Comparison of ENCODE assay signal across 23 cellular contexts in genomic region chr15:63072023-63072650, GRCh38. TPM values are rescaled to one million over a fixed set of nuclear protein-coding genes. Genes with fewer than 3 reads are reported as not detected.
A peak's percentile ranks its signal among the peaks of the same experiment; 100 is the strongest.
DNase-seq lines count a peak whose midpoint lies in the region; ATAC-seq, FAIRE-seq and TF ChIP-seq lines count a peak whose summit lies in the region.
"Had no signal": no experiment of that assay in that cellular context is flagged by ENCODE, and none has a peak within 500 bp of the region (broad histone marks: within the 10 kb centered on the region; RNA-seq: fewer than 3 reads in every experiment).

No MANE protein-coding gene starts in this region.

- FAIRE-seq in urothelium cell line (lab: Jason Lieb, UNC): no peak

- H3K9me3 ChIP-seq in cardiac muscle cell (ENCODE audit: low read depth): no peaks in the 10 kb centered on the region
- no peaks in the 10 kb centered on the region for H3K9me3 ChIP-seq in right cardiac atrium (ENCODE audit: control insufficient read depth, low read length)
- H3K9me3 ChIP-seq in prostate gland: no peaks in the 10 kb centered on the region
- H3K9me3 ChIP-seq: BLaER1 treated with 17β-estradiol and CSF1 and Interleukin-3, amounts not matched to agents 10 nM and 100 nM; upper lobe of left lung had no signal

- WGBS in right cardiac atrium: 60% methylated on average over 3 of the region's 3 CpGs
- WGBS in prostate gland: 43% methylated on average over 3 of the region's 3 CpGs

- TF ChIP-seq POLR2A in prostate gland (IDR thresholded peaks at IDR 0.05): no peak

- H3K36me3 ChIP-seq in cardiac muscle cell (peaks cover 12% of the 10 kb centered on the region), prostate gland (peaks cover 0 to 7% of the 10 kb centered on the region in 2 donors)
- H3K36me3 ChIP-seq: WERI-Rb-1 had no signal

- H3K4me1 ChIP-seq in cardiac muscle cell (ENCODE audit: low read depth): peaks cover 14% of the 10 kb centered on the region
- peaks cover 13% of the 10 kb centered on the region for H3K4me1 ChIP-seq in right cardiac atrium (ENCODE audit: control insufficient read depth, insufficient read depth, low read length)
- no peaks in the 10 kb centered on the region for H3K4me1 ChIP-seq in prostate gland (replicated peaks)

- peak overlapping the region; percentile 70 for H3K27ac ChIP-seq in cardiac muscle cell
- no peak overlapping the region for H3K27ac ChIP-seq in right cardiac atrium (ENCODE audit: low read length)
- H3K27ac ChIP-seq in prostate gland: no peak overlapping the region
- H3K27ac ChIP-seq in dorsolateral prefrontal cortex: peak overlapping the region in 2 of 59 donors; percentile 23 to 51
- H3K27ac ChIP-seq: BLaER1 treated with 17β-estradiol and CSF1 and Interleukin-3, amounts not matched to agents 10 nM and 100 nM; WERI-Rb-1 had no signal

- H3K4me3 ChIP-seq in cardiac muscle cell: no peak overlapping the region
- H3K4me3 ChIP-seq in right cardiac atrium (ENCODE audit: low read length): no peak overlapping the region
- no peak overlapping the region for H3K4me3 ChIP-seq in prostate gland
- H3K4me3 ChIP-seq in dorsolateral prefrontal cortex: no peak overlapping the region
- H3K4me3 ChIP-seq: BLaER1 treated with 17β-estradiol and CSF1 and Interleukin-3, amounts not matched to agents 10 nM and 100 nM; upper lobe of left lung had no signal

- ATAC-seq in right cardiac atrium (no peak), SK-N-SH treated with all-trans-retinoic acid at 6 μM for 48 hours (no peak), GM21717 (IDR thresholded peaks at IDR 0.05; ENCODE audit: unreplicated experiment) (no peak)
- ATAC-seq: activated CD8-positive, alpha-beta T cell treated with anti-CD3 and anti-CD28 coated beads, Interleukin-2, amount 10 ng/mL, durations not matched to agents 7 days and 5 days; natural killer cell treated with Interleukin-12 subunit alpha and Interleukin-12 subunit beta and Interleukin-15 and Interleukin-18, amount 100 ng/mL, for 72 hours had no signal

- TF ChIP-seq CTCF in cardiac muscle cell (IDR thresholded peaks at IDR 0.05; ENCODE audit: low read depth, low read length) (no peak), prostate gland (IDR thresholded peaks at IDR 0.05) (no peak), dorsolateral prefrontal cortex (IDR thresholded peaks at IDR 0.05 in 54 of 56, conservative IDR thresholded peaks at IDR 0.05 in 2 of 56; ENCODE audit: low read depth in 1 of 56, partially characterized antibody in 56 of 56) (no peak)

- intact Hi-C loops in right cardiac atrium (cut with DNase I): no loop called here
- intact Hi-C loops in prostate gland (cut with DNase I): no loop called here
- intact Hi-C loops in dorsolateral prefrontal cortex (cut with DNase I): no loop called here

- no peak for DNase-seq in cardiac muscle cell (ENCODE audit: low read depth in 1 of 2, low spot score in 1 of 2)
- no peak for DNase-seq in right cardiac atrium
- DNase-seq in kidney tubule cell (ENCODE audit: low spot score): peak; percentile 47
- DNase-seq in urothelium cell line (ENCODE audit: low spot score): no peak
- no peak for DNase-seq in prostate gland (ENCODE audit: low spot score)
- no peak for DNase-seq in dorsolateral prefrontal cortex
- DNase-seq: activated CD8-positive, alpha-beta T cell treated with anti-CD3 and anti-CD28 coated beads, Interleukin-2, amount 10 ng/mL, durations not matched to agents 7 days and 5 days; activated naive CD4-positive, alpha-beta T cell; activated T-cell treated with anti-CD3 and anti-CD28 coated beads, Interleukin-2, amount 50 U/mL, for 24 hours; amniotic stem cell; central memory CD4-positive, alpha-beta T cell; effector CD8-positive, alpha-beta T cell; glutamatergic neuron; left colon; NCI-H1694; NCI-H226; stimulated activated CD4-positive, alpha-beta T cell treated with anti-CD3 and anti-CD28 coated beads, Interleukin-4, amount 100 ng/mL, for 24 hours; upper lobe of left lung; WERI-Rb-1 had no signal

- H3K27me3 ChIP-seq in cardiac muscle cell (no peaks in the 10 kb centered on the region), right cardiac atrium (ENCODE audit: control insufficient read depth, insufficient read depth) (no peaks in the 10 kb centered on the region), prostate gland (replicated peaks; ENCODE audit: insufficient read depth) (no peaks in the 10 kb centered on the region), dorsolateral prefrontal cortex (no peaks in the 10 kb centered on the region)
- H3K27me3 ChIP-seq: BLaER1 treated with 17β-estradiol and CSF1 and Interleukin-3, amounts not matched to agents 10 nM and 100 nM; upper lobe of left lung had no signal

TF ChIP-seq in SK-N-SH treated with all-trans-retinoic acid at 6 μM for 48 hours, 23 proteins besides CTCF, POLR2A, EP300 and RAD21 (continues in another document):
- no peak for TF ChIP-seq PPARA (CRISPR knock-in tag; IDR thresholded peaks at IDR 0.05; ENCODE audit: borderline replicate concordance)
- no peak for TF ChIP-seq TCF4 (CRISPR knock-in tag; IDR thresholded peaks at IDR 0.05; ENCODE audit: borderline replicate concordance)
- no peak for TF ChIP-seq ESRRG (CRISPR knock-in tag; IDR thresholded peaks at IDR 0.05)
- TF ChIP-seq ZNF70 (CRISPR knock-in tag; IDR thresholded peaks at IDR 0.05): no peak
- no peak for TF ChIP-seq ZFP3 (CRISPR knock-in tag; IDR thresholded peaks at IDR 0.05)
- no peak for TF ChIP-seq ARNTL (CRISPR knock-in tag; IDR thresholded peaks at IDR 0.05; ENCODE audit: borderline replicate concordance, low read depth)
- no peak for TF ChIP-seq TOX (CRISPR knock-in tag; IDR thresholded peaks at IDR 0.05; ENCODE audit: borderline replicate concordance)
- TF ChIP-seq, protein P1, sequence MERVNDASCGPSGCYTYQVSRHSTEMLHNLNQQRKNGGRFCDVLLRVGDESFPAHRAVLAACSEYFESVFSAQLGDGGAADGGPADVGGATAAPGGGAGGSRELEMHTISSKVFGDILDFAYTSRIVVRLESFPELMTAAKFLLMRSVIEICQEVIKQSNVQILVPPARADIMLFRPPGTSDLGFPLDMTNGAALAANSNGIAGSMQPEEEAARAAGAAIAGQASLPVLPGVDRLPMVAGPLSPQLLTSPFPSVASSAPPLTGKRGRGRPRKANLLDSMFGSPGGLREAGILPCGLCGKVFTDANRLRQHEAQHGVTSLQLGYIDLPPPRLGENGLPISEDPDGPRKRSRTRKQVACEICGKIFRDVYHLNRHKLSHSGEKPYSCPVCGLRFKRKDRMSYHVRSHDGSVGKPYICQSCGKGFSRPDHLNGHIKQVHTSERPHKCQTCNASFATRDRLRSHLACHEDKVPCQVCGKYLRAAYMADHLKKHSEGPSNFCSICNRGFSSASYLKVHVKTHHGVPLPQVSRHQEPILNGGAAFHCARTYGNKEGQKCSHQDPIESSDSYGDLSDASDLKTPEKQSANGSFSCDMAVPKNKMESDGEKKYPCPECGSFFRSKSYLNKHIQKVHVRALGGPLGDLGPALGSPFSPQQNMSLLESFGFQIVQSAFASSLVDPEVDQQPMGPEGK (CRISPR knock-in tag; IDR thresholded peaks at IDR 0.05; ENCODE audit: borderline replicate concordance): peak; percentile 15; the same call in 1 of the 2 replicates
- TF ChIP-seq OSR1 (CRISPR knock-in tag; IDR thresholded peaks at IDR 0.05): no peak
- TF ChIP-seq POU6F1 (CRISPR knock-in tag; IDR thresholded peaks at IDR 0.05; ENCODE audit: borderline replicate concordance, low read depth): no peak
- no peak for TF ChIP-seq ZNF565 (CRISPR knock-in tag; conservative IDR thresholded peaks at IDR 0.05; ENCODE audit: low read depth)
- no peak; the same call in 1 of the 2 replicates for TF ChIP-seq GLIS3 (CRISPR knock-in tag; IDR thresholded peaks at IDR 0.05)
- TF ChIP-seq, protein P2, sequence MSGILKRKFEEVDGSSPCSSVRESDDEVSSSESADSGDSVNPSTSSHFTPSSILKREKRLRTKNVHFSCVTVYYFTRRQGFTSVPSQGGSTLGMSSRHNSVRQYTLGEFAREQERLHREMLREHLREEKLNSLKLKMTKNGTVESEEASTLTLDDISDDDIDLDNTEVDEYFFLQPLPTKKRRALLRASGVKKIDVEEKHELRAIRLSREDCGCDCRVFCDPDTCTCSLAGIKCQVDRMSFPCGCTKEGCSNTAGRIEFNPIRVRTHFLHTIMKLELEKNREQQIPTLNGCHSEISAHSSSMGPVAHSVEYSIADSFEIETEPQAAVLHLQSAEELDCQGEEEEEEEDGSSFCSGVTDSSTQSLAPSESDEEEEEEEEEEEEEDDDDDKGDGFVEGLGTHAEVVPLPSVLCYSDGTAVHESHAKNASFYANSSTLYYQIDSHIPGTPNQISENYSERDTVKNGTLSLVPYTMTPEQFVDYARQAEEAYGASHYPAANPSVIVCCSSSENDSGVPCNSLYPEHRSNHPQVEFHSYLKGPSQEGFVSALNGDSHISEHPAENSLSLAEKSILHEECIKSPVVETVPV (CRISPR knock-in tag; IDR thresholded peaks at IDR 0.05): no peak

RNA-seq across cellular contexts. Expression of gene TPM1, which starts 29.6 kb away (rescaled TPM):
- total RNA-seq in cardiac muscle cell: 6,553 and 8,453 TPM in 2 replicates
- 7,519 and 10,138 TPM in 2 replicates for polyA plus RNA-seq in cardiac muscle cell
- total RNA-seq in right cardiac atrium: 1,000 to 10,000 TPM; 6,360 to 7,970 (median 7,200) TPM
- 10,076 TPM for polyA plus RNA-seq in right cardiac atrium
- 100 to 1,000 TPM; 564 to 629 TPM for total RNA-seq in prostate gland
- 100 to 1,000 TPM in 115 of 120 experiments, 10 to 100 TPM in 5; 59.9 to 249 (median 139) TPM for total RNA-seq in dorsolateral prefrontal cortex

RNA-seq across cellular contexts. Expression of gene LACTB, which starts 49.5 kb away (rescaled TPM):
- total RNA-seq in cardiac muscle cell: 13.3 and 14.1 TPM in 2 replicates
- 14.0 and 18.0 TPM in 2 replicates for polyA plus RNA-seq in cardiac muscle cell
- total RNA-seq in right cardiac atrium: 10 to 100 TPM; 15.1 to 15.9 (median 15.8) TPM
- 23.4 TPM for polyA plus RNA-seq in right cardiac atrium
- total RNA-seq in prostate gland: 10 to 100 TPM in 1 of 2 donors, 1 to 10 TPM in 1; 9.1 to 15.4 TPM
- 10 to 100 TPM in 70 of 120 experiments, 1 to 10 TPM in 50; 6.5 to 17.1 (median 10.3) TPM for total RNA-seq in dorsolateral prefrontal cortex

Comparison
In these comparisons a context has a peak if more than half of its experiments do, and no peak if none do; other contexts are left out.
1. RNA of gene TPM1, which starts 29.6 kb away (total RNA-seq): 6,360 to 7,970 TPM in right cardiac atrium and 6,553 to 8,453 TPM in cardiac muscle cell; 564 to 629 TPM in prostate gland and 59.9 to 249 TPM in dorsolateral prefrontal cortex; every median in the first group is over 10 times any median in the second.